13 cellular contexts compared by ENCODE assay signal in the genomic region with DNA sequence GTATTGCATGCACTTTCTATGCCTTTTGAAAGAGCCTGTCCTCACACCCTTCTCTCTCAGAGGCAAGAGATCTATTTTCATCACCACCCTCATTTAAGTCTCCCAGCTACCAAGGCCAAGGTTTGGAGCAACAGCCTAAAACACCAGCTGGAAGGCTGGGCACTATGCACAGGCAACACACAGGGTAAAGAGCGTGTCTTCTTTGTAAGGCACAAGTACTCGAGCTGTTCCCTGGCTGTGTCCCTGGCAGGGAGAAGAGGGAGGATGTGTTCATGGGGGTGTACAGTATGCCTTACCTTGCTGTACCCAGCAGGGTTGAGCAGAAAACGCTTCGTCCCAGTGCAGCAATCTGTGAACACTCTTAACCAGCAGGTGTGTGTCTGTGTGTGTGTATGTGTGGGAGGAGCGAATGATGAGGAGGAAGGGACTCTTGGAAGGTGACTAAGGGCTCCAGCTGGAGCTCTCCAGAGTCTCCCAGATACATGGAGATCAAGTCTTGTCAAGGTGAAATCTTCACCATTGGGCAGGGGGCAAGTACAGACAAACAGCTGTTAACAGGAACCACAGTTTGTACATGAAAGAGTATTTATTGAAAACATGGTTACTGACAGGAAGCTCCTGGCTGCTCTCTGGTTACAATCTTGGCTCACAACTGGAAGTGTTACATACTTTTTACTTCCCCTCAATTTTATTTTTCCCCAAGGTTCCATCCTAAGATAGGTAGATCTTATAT. TPM values are rescaled to one million over a fixed set of nuclear protein-coding genes. Genes with fewer than 3 reads are reported as not detected.
DNase-seq lines count a peak whose midpoint lies in the region; ATAC-seq and TF ChIP-seq lines count a peak whose summit lies in the region.
"Had no signal": no experiment of that assay in that cellular context is flagged by ENCODE, and none has a peak within 500 bp of the region (broad histone marks: within the 10 kb centered on the region; RNA-seq: fewer than 3 reads in every experiment).

No MANE protein-coding gene starts in this region.

- DNase-seq in activated naive CD4-positive, alpha-beta T cell treated with anti-CD3 and anti-CD28 coated beads for 36 hours, result no peak
- DNase-seq in activated naive CD4-positive, alpha-beta T cell treated with Interleukin-2 at 50 U/mL for 16 hours, result no peak
- no peak for DNase-seq in activated CD8-positive, alpha-beta T cell treated with anti-CD3 and anti-CD28 coated beads for 36 hours
- DNase-seq in head of caudate nucleus (peak in 38 of 42 donors; percentile 31 to 93 (median 68)), midbrain (lab: John Stamatoyannopoulos, UW) (no peak), HEK293T (ENCODE audit: extremely low spot score) (no peak)
- DNase-seq in stimulated activated effector memory CD8-positive, alpha-beta T cell treated with anti-CD3 and anti-CD28 coated beads, Interleukin-12 subunit alpha, Interleukin-12 subunit beta, amount 100 ng/mL, for 72 hours (ENCODE audit: low spot score in 2 of 2), result no peak
- DNase-seq: activated CD4-positive, CD25-positive, alpha-beta regulatory T cell treated with anti-CD3 and anti-CD28 coated beads, Interleukin-2, amount 50 U/mL, for 72 hours; DMS79; SK-N-SH had no signal

- ATAC-seq in activated CD8-positive, alpha-beta T cell treated with anti-CD3 and anti-CD28 coated beads for 36 hours, result no peak
- no peak for ATAC-seq in stimulated activated effector memory CD8-positive, alpha-beta T cell treated with anti-CD3 and anti-CD28 coated beads, Interleukin-12 subunit alpha, Interleukin-12 subunit beta, amount 100 ng/mL, for 72 hours
- ATAC-seq in GM19328 (IDR thresholded peaks at IDR 0.05; ENCODE audit: unreplicated experiment), result no peak

- peak overlapping the region; percentile 86 for H3K27ac Mint-ChIP-seq in activated naive CD4-positive, alpha-beta T cell treated with anti-CD3 and anti-CD28 coated beads for 36 hours
- peak overlapping the region; percentile 79 for H3K27ac Mint-ChIP-seq in activated CD8-positive, alpha-beta T cell treated with anti-CD3 and anti-CD28 coated beads for 36 hours
- H3K27ac Mint-ChIP-seq in stimulated activated effector memory CD8-positive, alpha-beta T cell treated with anti-CD3 and anti-CD28 coated beads, Interleukin-12 subunit alpha, Interleukin-12 subunit beta, amount 100 ng/mL, for 72 hours, result peak overlapping the region; percentile 78
- H3K27ac Mint-ChIP-seq: dendritic cell treated with granulocyte-macrophage colony-stimulating factor and Interleukin-4, amounts not matched to agents 40 ng/mL and 50 ng/mL, for 4 days had no signal

- CTCF ChIA-PET in activated naive CD4-positive, alpha-beta T cell treated with anti-CD3 and anti-CD28 coated beads for 36 hours (lab: Charles Lee), result interaction anchor here (1.3 to 2.2 kb wide), 2 partner anchors 16 to 42 kb away, joined by 3 to 16 read pairs; partner anchors contain the start of gene ELMO2
- CTCF ChIA-PET in activated CD8-positive, alpha-beta T cell treated with anti-CD3 and anti-CD28 coated beads for 36 hours (lab: Charles Lee), result interaction anchor here (0.9 to 4.1 kb wide), 4 partner anchors 8 to 396 kb away, joined by 3 to 15 read pairs (median 4); no protein-coding TSS in a partner anchor
- CTCF ChIA-PET in HEK293T (lab: Yijun Ruan, JAX), result interaction anchor here (1.1 kb wide), 1 partner anchor 59 kb away, joined by 3 read pairs; no protein-coding TSS in a partner anchor

- H3K27me3 Mint-ChIP-seq in activated naive CD4-positive, alpha-beta T cell treated with anti-CD3 and anti-CD28 coated beads for 36 hours (ENCODE audit: low read depth), result no peaks in the 10 kb centered on the region
- no peaks in the 10 kb centered on the region for H3K27me3 Mint-ChIP-seq in activated CD8-positive, alpha-beta T cell treated with anti-CD3 and anti-CD28 coated beads for 36 hours
- H3K27me3 Mint-ChIP-seq: dendritic cell treated with granulocyte-macrophage colony-stimulating factor and Interleukin-4, amounts not matched to agents 40 ng/mL and 50 ng/mL, for 4 days had no signal

- H3K4me3 Mint-ChIP-seq in activated naive CD4-positive, alpha-beta T cell treated with anti-CD3 and anti-CD28 coated beads for 36 hours, result peak overlapping the region; percentile 88
- H3K4me3 Mint-ChIP-seq in activated CD8-positive, alpha-beta T cell treated with anti-CD3 and anti-CD28 coated beads for 36 hours, result no peak overlapping the region
- H3K4me3 Mint-ChIP-seq in stimulated activated effector memory CD8-positive, alpha-beta T cell treated with anti-CD3 and anti-CD28 coated beads, Interleukin-12 subunit alpha, Interleukin-12 subunit beta, amount 100 ng/mL, for 72 hours, result peak overlapping the region; percentile 81
- H3K4me3 Mint-ChIP-seq: dendritic cell treated with granulocyte-macrophage colony-stimulating factor and Interleukin-4, amounts not matched to agents 40 ng/mL and 50 ng/mL, for 4 days had no signal

- no peaks in the 10 kb centered on the region for H3K9me3 Mint-ChIP-seq in activated naive CD4-positive, alpha-beta T cell treated with anti-CD3 and anti-CD28 coated beads for 36 hours
- no peaks in the 10 kb centered on the region for H3K9me3 Mint-ChIP-seq in activated CD8-positive, alpha-beta T cell treated with anti-CD3 and anti-CD28 coated beads for 36 hours
- H3K9me3 Mint-ChIP-seq in stimulated activated effector memory CD8-positive, alpha-beta T cell treated with anti-CD3 and anti-CD28 coated beads, Interleukin-12 subunit alpha, Interleukin-12 subunit beta, amount 100 ng/mL, for 72 hours, result no peaks in the 10 kb centered on the region
- H3K9me3 Mint-ChIP-seq: dendritic cell treated with granulocyte-macrophage colony-stimulating factor and Interleukin-4, amounts not matched to agents 40 ng/mL and 50 ng/mL, for 4 days had no signal

- H3K4me1 Mint-ChIP-seq in activated naive CD4-positive, alpha-beta T cell treated with anti-CD3 and anti-CD28 coated beads for 36 hours (ENCODE audit: low read depth), result peaks cover 74% of the 10 kb centered on the region
- peaks cover 79% of the 10 kb centered on the region for H3K4me1 Mint-ChIP-seq in activated CD8-positive, alpha-beta T cell treated with anti-CD3 and anti-CD28 coated beads for 36 hours (ENCODE audit: low read depth)
- H3K4me1 Mint-ChIP-seq in stimulated activated effector memory CD8-positive, alpha-beta T cell treated with anti-CD3 and anti-CD28 coated beads, Interleukin-12 subunit alpha, Interleukin-12 subunit beta, amount 100 ng/mL, for 72 hours, result peaks cover 58% of the 10 kb centered on the region

- POLR2A ChIA-PET in activated CD8-positive, alpha-beta T cell treated with anti-CD3 and anti-CD28 coated beads for 36 hours (lab: Charles Lee), result interaction anchor here (0.6 to 5.7 kb wide), 3 partner anchors 37 to 61 kb away, joined by 3 to 32 read pairs (median 23); partner anchors contain the start of gene ELMO2
- POLR2A ChIA-PET in HEK293T (lab: Yijun Ruan, JAX), result interaction anchor here (2.3 kb wide), 1 partner anchor 37 kb away, joined by 12 read pairs; no protein-coding TSS in a partner anchor

- TF ChIP-seq CTCF in activated CD8-positive, alpha-beta T cell treated with anti-CD3 and anti-CD28 coated beads for 36 hours (IDR thresholded peaks at IDR 0.05), result no peak

- peaks cover 38% of the 10 kb centered on the region for H3K36me3 Mint-ChIP-seq in activated naive CD4-positive, alpha-beta T cell treated with anti-CD3 and anti-CD28 coated beads for 36 hours (ENCODE audit: low read depth)
- peaks cover 40% of the 10 kb centered on the region for H3K36me3 Mint-ChIP-seq in activated CD8-positive, alpha-beta T cell treated with anti-CD3 and anti-CD28 coated beads for 36 hours (ENCODE audit: low read depth)
- peaks cover 74% of the 10 kb centered on the region for H3K36me3 Mint-ChIP-seq in stimulated activated effector memory CD8-positive, alpha-beta T cell treated with anti-CD3 and anti-CD28 coated beads, Interleukin-12 subunit alpha, Interleukin-12 subunit beta, amount 100 ng/mL, for 72 hours

- intact Hi-C loops in activated naive CD4-positive, alpha-beta T cell treated with anti-CD3 and anti-CD28 coated beads for 36 hours (cut with micrococcal nuclease), result no loop called here
- intact Hi-C loops in activated CD8-positive, alpha-beta T cell treated with anti-CD3 and anti-CD28 coated beads for 36 hours (cut with micrococcal nuclease), result loop anchor here (5.0 kb wide), 1 partner anchor 37 kb away; no protein-coding TSS in a partner anchor
- intact Hi-C loops in head of caudate nucleus (cut with DNase I), result no loop called here

TF ChIP-seq in HEK293T, 16 proteins besides CTCF, POLR2A, EP300 and RAD21:
- TF ChIP-seq ELF4 (IDR thresholded peaks at IDR 0.05), result no peak
- no peak for TF ChIP-seq ZNF384 (IDR thresholded peaks at IDR 0.05)
- no peak for TF ChIP-seq PKNOX1 (IDR thresholded peaks at IDR 0.05)
- TF ChIP-seq TARDBP (IDR thresholded peaks at IDR 0.05), result no peak
- no peak for TF ChIP-seq ARNT (IDR thresholded peaks at IDR 0.05)
- TF ChIP-seq HDGF (IDR thresholded peaks at IDR 0.05; ENCODE audit: borderline replicate concordance), result no peak
- TF ChIP-seq SUZ12 (IDR thresholded peaks at IDR 0.05), result no peak
- no peak for TF ChIP-seq FOXA1 (IDR thresholded peaks at IDR 0.05)
- TF ChIP-seq FOXK2 (IDR thresholded peaks at IDR 0.05), result no peak
- no peak for TF ChIP-seq LEF1 (IDR thresholded peaks at IDR 0.05; ENCODE audit: borderline replicate concordance)
- TF ChIP-seq CTBP1 (IDR thresholded peaks at IDR 0.05; ENCODE audit: borderline replicate concordance), result no peak
- TF ChIP-seq BHLHE40 (IDR thresholded peaks at IDR 0.05; ENCODE audit: borderline replicate concordance), result no peak
- TF ChIP-seq FOXM1 (IDR thresholded peaks at IDR 0.05; ENCODE audit: borderline replicate concordance), result no peak
- TF ChIP-seq NFRKB (IDR thresholded peaks at IDR 0.05), result no peak

RNA-seq across cellular contexts. Expression of gene ELMO2, which starts 40.8 kb away (rescaled TPM):
- total RNA-seq in activated naive CD4-positive, alpha-beta T cell treated with anti-CD3 and anti-CD28 coated beads for 36 hours, result 10 to 100 TPM; 76.8 to 81.0 TPM
- 10 to 100 TPM; 36.2 to 38.1 TPM for total RNA-seq in activated CD8-positive, alpha-beta T cell treated with anti-CD3 and anti-CD28 coated beads for 36 hours

RNA-seq across cellular contexts. Expression of gene CDH22, which starts 57.4 kb away (rescaled TPM):
- under 1 TPM in 1 of 2 experiments, not detected in 1; 0.07 TPM for total RNA-seq in activated naive CD4-positive, alpha-beta T cell treated with anti-CD3 and anti-CD28 coated beads for 36 hours
- not detected for total RNA-seq in activated CD8-positive, alpha-beta T cell treated with anti-CD3 and anti-CD28 coated beads for 36 hours
- total RNA-seq: GM23248 had no signal

Comparison
In these comparisons a context has a peak if more than half of its experiments do, and no peak if none do; other contexts are left out.
1. DNase-seq: peak in head of caudate nucleus (38 of 42); none in activated naive CD4-positive, alpha-beta T cell treated with anti-CD3 and anti-CD28 coated beads for 36 hours (single experiment), activated naive CD4-positive, alpha-beta T cell treated with Interleukin-2 at 50 U/mL for 16 hours (single experiment), activated CD8-positive, alpha-beta T cell treated with anti-CD3 and anti-CD28 coated beads for 36 hours (single experiment), stimulated activated effector memory CD8-positive, alpha-beta T cell treated with anti-CD3 and anti-CD28 coated beads, Interleukin-12 subunit alpha, Interleukin-12 subunit beta, amount 100 ng/mL, for 72 hours (0 of 2), midbrain (single experiment) and HEK293T (single experiment).
2. Peak in every context shown above with its lines, with median percentiles within 50 percentile points of each other: H3K27ac Mint-ChIP-seq.